ENCODE assay signal across 20 cellular contexts in the genomic region with DNA sequence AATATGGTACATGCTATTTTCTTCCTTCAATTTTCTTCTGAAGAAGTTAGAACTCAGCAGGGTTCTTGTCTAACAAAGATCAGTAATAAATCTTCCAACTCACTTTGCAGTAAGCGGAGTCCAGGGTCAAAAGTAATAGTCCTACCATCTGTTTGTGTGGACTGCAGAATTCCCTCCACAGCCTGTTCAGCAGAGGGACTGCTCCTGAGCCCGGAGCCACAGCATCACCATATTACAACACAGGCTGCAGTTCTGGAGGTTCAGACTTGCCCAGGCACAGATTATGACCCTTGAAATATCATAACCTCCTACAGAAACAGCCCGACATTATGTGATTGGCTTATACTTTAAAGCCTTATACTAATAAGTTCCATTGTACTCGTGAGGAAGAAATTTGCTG. TPM values are rescaled to one million over a fixed set of nuclear protein-coding genes. Genes with fewer than 3 reads are reported as not detected.
"Had no signal": no experiment of that assay in that cellular context is flagged by ENCODE, and none has a peak within 500 bp of the region (broad histone marks: within the 10 kb centered on the region; RNA-seq: fewer than 3 reads in every experiment).

No MANE protein-coding gene starts in this region.

- H3K36me3 ChIP-seq: colonic mucosa, gastroesophageal sphincter, left ventricle myocardium inferior, lower lobe of right lung, right lobe of liver had no signal

- H3K27ac ChIP-seq: colonic mucosa, gastroesophageal sphincter, left ventricle myocardium inferior, lower lobe of right lung, psoas muscle, right lobe of liver, spleen, testis, tibial nerve had no signal

- H3K4me1 ChIP-seq: colonic mucosa, gastroesophageal sphincter, left ventricle myocardium inferior, psoas muscle, right lobe of liver had no signal

- DNase-seq: colonic mucosa; effector CD4-positive, alpha-beta T cell; endodermal cell; immature natural killer cell; left ventricle myocardium inferior; lower lobe of right lung; mesendoderm; naive B cell; psoas muscle; retina; right lobe of liver; spleen; stimulated activated CD4-positive, alpha-beta T cell treated with anti-CD3 and anti-CD28 coated beads, Interleukin-15, amount 100 ng/mL, for 24 hours; stimulated activated CD4-positive, alpha-beta T cell treated with anti-CD3 and anti-CD28 coated beads, Interleukin-1b, Interleukin-23, amount 100 ng/mL, for 48 hours; stimulated activated CD4-positive, alpha-beta T cell treated with anti-CD3 and anti-CD28 coated beads, Interleukin-4, amount 100 ng/mL, for 24 hours; stimulated activated naive B cell treated with anti-CD40 and anti-IgM and Interleukin-4, amounts not matched to agents 10 μg/mL and 1 μg/mL and 100 μg/mL, for 72 hours; stimulated activated naive CD8-positive, alpha-beta T cell treated with anti-CD3 and anti-CD28 coated beads, Interleukin-15, amount 100 ng/mL, for 72 hours; testis had no signal

- H3K27me3 ChIP-seq: colonic mucosa, gastroesophageal sphincter, right lobe of liver, spleen, testis, tibial nerve had no signal

- H3K4me3 ChIP-seq: colonic mucosa, gastroesophageal sphincter, left ventricle myocardium inferior, lower lobe of right lung, psoas muscle, right lobe of liver, spleen, testis, tibial nerve had no signal

- H3K9me3 ChIP-seq: colonic mucosa, gastroesophageal sphincter, left ventricle myocardium inferior, lower lobe of right lung, psoas muscle, right lobe of liver, spleen, testis, tibial nerve had no signal

RNA-seq across cellular contexts. Expression of gene FHDC1, which starts 10.3 kb away (rescaled TPM):
- polyA plus RNA-seq: immature natural killer cell had no signal
